Comparison of ENCODE assay signal across 18 cellular contexts in genomic region chr6:37550436-37550835, GRCh38. TPM values are rescaled to one million over a fixed set of nuclear protein-coding genes. Genes with fewer than 3 reads are reported as not detected.
DNase-seq lines count a peak whose midpoint lies in the region; ATAC-seq and TF ChIP-seq lines count a peak whose summit lies in the region.
"Had no signal": no experiment of that assay in that cellular context is flagged by ENCODE, and none has a peak within 500 bp of the region (broad histone marks: within the 10 kb centered on the region; RNA-seq: fewer than 3 reads in every experiment).

No MANE protein-coding gene starts in this region.

- H3K27me3 ChIP-seq in GM23248 (replicated peaks; ENCODE audit: insufficient read depth), result no peaks in the 10 kb centered on the region
- no peaks in the 10 kb centered on the region for H3K27me3 ChIP-seq in CD4-positive, alpha-beta memory T cell (ENCODE audit: insufficient read depth, low read length)

- intact Hi-C loops in sciatic nerve (cut with DNase I), result no loop called here
- intact Hi-C loops in CD4-positive, alpha-beta memory T cell (cut with micrococcal nuclease), result no loop called here

- no peaks in the 10 kb centered on the region for H3K9me2 ChIP-seq in GM23248 (ENCODE audit: insufficient read depth)

- H3K4me3 Mint-ChIP-seq in activated CD4-positive, alpha-beta memory T cell treated with anti-CD3 and anti-CD28 coated beads, Interleukin-2, amount 10 ng/mL, durations not matched to agents 7 days and 5 days, result no peak overlapping the region
- no peak overlapping the region for H3K4me3 Mint-ChIP-seq in CD4-positive, alpha-beta memory T cell
- H3K4me3 Mint-ChIP-seq: CD8-positive, alpha-beta T cell; naive thymus-derived CD4-positive, alpha-beta T cell had no signal

- H4K20me1 ChIP-seq in GM23248 (ENCODE audit: insufficient read depth), result no peaks in the 10 kb centered on the region

- H3F3A ChIP-seq in GM23248 (ENCODE audit: insufficient read depth), result peaks cover 9% of the 10 kb centered on the region

- no peaks in the 10 kb centered on the region for H3K9me3 ChIP-seq in GM23248 (ENCODE audit: low read depth)
- no peaks in the 10 kb centered on the region for H3K9me3 ChIP-seq in CD4-positive, alpha-beta memory T cell (ENCODE audit: control insufficient read depth in 1 of 2, low read length in 2 of 2)
- H3K9me3 ChIP-seq: transverse colon had no signal

- no peak overlapping the region for H3K27ac Mint-ChIP-seq in activated CD4-positive, alpha-beta memory T cell treated with anti-CD3 and anti-CD28 coated beads, Interleukin-2, amount 10 ng/mL, durations not matched to agents 7 days and 5 days
- H3K27ac Mint-ChIP-seq in CD4-positive, alpha-beta memory T cell, result peak overlapping the region in 1 of 7 donors; percentile 60
- H3K27ac Mint-ChIP-seq: CD8-positive, alpha-beta T cell had no signal

- POLR2A ChIA-PET in activated CD4-positive, alpha-beta memory T cell treated with anti-CD3 and anti-CD28 coated beads, Interleukin-2, amount 10 ng/mL, durations not matched to agents 7 days and 5 days (lab: Charles Lee), result no interaction called here
- POLR2A ChIA-PET in CD4-positive, alpha-beta memory T cell (lab: Charles Lee; ENCODE audit: partially characterized antibody), result interaction anchor here (1.2 kb wide), 1 partner anchor 33 kb away, joined by 3 read pairs; no protein-coding TSS in a partner anchor

- peaks cover 28% of the 10 kb centered on the region for H3K4me1 Mint-ChIP-seq in activated CD4-positive, alpha-beta memory T cell treated with anti-CD3 and anti-CD28 coated beads, Interleukin-2, amount 10 ng/mL, durations not matched to agents 7 days and 5 days
- peaks cover 21 to 52% (median 33%) of the 10 kb centered on the region in 4 donors for H3K4me1 Mint-ChIP-seq in CD4-positive, alpha-beta memory T cell

- H3K4me3 ChIP-seq in GM23248 (no peak overlapping the region), fibroblast of mammary gland (ENCODE audit: control insufficient read depth, low read depth, low read length) (no peak overlapping the region)
- no peak overlapping the region for H3K4me3 ChIP-seq in CD4-positive, alpha-beta memory T cell (ENCODE audit: low read length in 2 of 2)
- H3K4me3 ChIP-seq: transverse colon had no signal

- H3K27ac ChIP-seq in GM23248, result no peak overlapping the region
- H3K27ac ChIP-seq in CD4-positive, alpha-beta memory T cell (ENCODE audit: low read depth, low read length), result no peak overlapping the region
- H3K27ac ChIP-seq: epithelial cell of prostate, transverse colon, WERI-Rb-1 had no signal

- 75 to 77% methylated on average over 6 of the region's 6 CpGs for WGBS in GM23248 (ENCODE audit: low coverage in 1 of 2, low lambda C conversion rate in 2 of 2, missing lambda C conversion rate in 2 of 2), 2 experiments

- DNase-seq in GM23248 (peak; percentile 75), RPMI7951 (ENCODE audit: low read depth) (peak; percentile 67), fibroblast of mammary gland (ENCODE audit: low read depth) (peak; percentile 63), sciatic nerve (ENCODE audit: low spot score) (no peak)
- DNase-seq in activated CD4-positive, alpha-beta memory T cell treated with anti-CD3 and anti-CD28 coated beads, Interleukin-2, amount 10 ng/mL, durations not matched to agents 7 days and 5 days, result no peak
- DNase-seq in CD4-positive, alpha-beta memory T cell, result no peak
- DNase-seq: caudate nucleus; CD8-positive, alpha-beta T cell; left ventricle myocardium superior; naive thymus-derived CD4-positive, alpha-beta T cell; NCI-H1092; NCI-H226; stimulated activated CD4-positive, alpha-beta T cell treated with anti-CD3 and anti-CD28 coated beads, Interleukin-2, amount 100 ng/mL, for 24 hours; transverse colon; WERI-Rb-1 had no signal

- no peaks in the 10 kb centered on the region for H3K36me3 Mint-ChIP-seq in activated CD4-positive, alpha-beta memory T cell treated with anti-CD3 and anti-CD28 coated beads, Interleukin-2, amount 10 ng/mL, durations not matched to agents 7 days and 5 days (ENCODE audit: low read depth)
- no peaks in the 10 kb centered on the region for H3K36me3 Mint-ChIP-seq in CD4-positive, alpha-beta memory T cell
- H3K36me3 Mint-ChIP-seq: naive thymus-derived CD4-positive, alpha-beta T cell had no signal

- CTCF ChIA-PET in activated CD4-positive, alpha-beta memory T cell treated with anti-CD3 and anti-CD28 coated beads, Interleukin-2, amount 10 ng/mL, durations not matched to agents 7 days and 5 days (lab: Charles Lee), result no interaction called here
- CTCF ChIA-PET in CD4-positive, alpha-beta memory T cell (lab: Charles Lee; ENCODE audit: partially characterized antibody), result interaction anchor here (2.0 kb wide), 1 partner anchor 20 kb away, joined by 4 read pairs; no protein-coding TSS in a partner anchor

- ATAC-seq in sciatic nerve, result peak; percentile 34
- no peak for ATAC-seq in HG02970 (IDR thresholded peaks at IDR 0.05; ENCODE audit: low FRiP score, unreplicated experiment)
- ATAC-seq in GM19463 (IDR thresholded peaks at IDR 0.05; ENCODE audit: unreplicated experiment), result no peak
- ATAC-seq: CD8-positive, alpha-beta T cell; left ventricle myocardium superior; naive thymus-derived CD4-positive, alpha-beta T cell had no signal

- H3K79me2 ChIP-seq in GM23248 (ENCODE audit: insufficient read depth), result no peaks in the 10 kb centered on the region

- no peak overlapping the region for H3K4me2 ChIP-seq in GM23248 (ENCODE audit: unreplicated experiment)

- H3K36me3 ChIP-seq in GM23248 (ENCODE audit: low read depth), result no peaks in the 10 kb centered on the region
- no peaks in the 10 kb centered on the region for H3K36me3 ChIP-seq in CD4-positive, alpha-beta memory T cell (ENCODE audit: insufficient read depth, low read length)
- H3K36me3 ChIP-seq: transverse colon, WERI-Rb-1 had no signal

- TF ChIP-seq CTCF in fibroblast of mammary gland (conservative IDR thresholded peaks at IDR 0.05; ENCODE audit: control insufficient read depth, insufficient read depth, low read depth, low read length), result no peak

- in situ Hi-C loops in GM23248 (cut with MboI), result no loop called here

- no peaks in the 10 kb centered on the region for H3K9me3 Mint-ChIP-seq in activated CD4-positive, alpha-beta memory T cell treated with anti-CD3 and anti-CD28 coated beads, Interleukin-2, amount 10 ng/mL, durations not matched to agents 7 days and 5 days
- no peaks in the 10 kb centered on the region for H3K9me3 Mint-ChIP-seq in CD4-positive, alpha-beta memory T cell
- H3K9me3 Mint-ChIP-seq: CD8-positive, alpha-beta T cell; naive thymus-derived CD4-positive, alpha-beta T cell had no signal

- no peaks in the 10 kb centered on the region for H3K27me3 Mint-ChIP-seq in activated CD4-positive, alpha-beta memory T cell treated with anti-CD3 and anti-CD28 coated beads, Interleukin-2, amount 10 ng/mL, durations not matched to agents 7 days and 5 days
- H3K27me3 Mint-ChIP-seq in CD4-positive, alpha-beta memory T cell, result no peaks in the 10 kb centered on the region
- H3K27me3 Mint-ChIP-seq: naive thymus-derived CD4-positive, alpha-beta T cell had no signal

- H2AFZ ChIP-seq in GM23248, result no peak overlapping the region

- H3K4me1 ChIP-seq in GM23248 (ENCODE audit: insufficient read depth), result peaks cover 24% of the 10 kb centered on the region
- peaks cover 36% of the 10 kb centered on the region for H3K4me1 ChIP-seq in CD4-positive, alpha-beta memory T cell (ENCODE audit: insufficient read depth, low read length)
- H3K4me1 ChIP-seq: transverse colon had no signal

- H3K9ac ChIP-seq in GM23248, result no peak overlapping the region

RNA-seq across cellular contexts. Expression of gene CCDC167, which starts 50.7 kb away (rescaled TPM):
- 35.8 and 41.2 TPM in 2 replicates for total RNA-seq in GM23248 (2014; rRNA removed; shearing (Covaris generic))
- 48.1 and 51.0 TPM in 2 replicates for polyA plus RNA-seq in GM23248 (2016; fragmentation: Nextera tagmentation; extraction: Ambion mirVana)
- total RNA-seq in RPMI7951 (2014; rRNA removed; shearing (Covaris generic)), result 89.8 and 102 TPM in 2 replicates
- 10.4 TPM for total RNA-seq in sciatic nerve
- total RNA-seq in activated CD4-positive, alpha-beta memory T cell treated with anti-CD3 and anti-CD28 coated beads, Interleukin-2, amount 10 ng/mL, durations not matched to agents 7 days and 5 days, result 10 to 100 TPM; 52.2 to 55.0 TPM
- 10 to 100 TPM; 25.1 to 27.8 TPM for total RNA-seq in CD4-positive, alpha-beta memory T cell
- polyA plus RNA-seq in CD4-positive, alpha-beta memory T cell, result 100 to 1,000 TPM; 151 to 226 TPM

Comparison
In these comparisons a context has a peak if more than half of its experiments do, and no peak if none do; other contexts are left out.
1. DNase-seq: peak in GM23248 (single experiment), RPMI7951 (single experiment) and fibroblast of mammary gland (single experiment); none in sciatic nerve (single experiment), activated CD4-positive, alpha-beta memory T cell treated with anti-CD3 and anti-CD28 coated beads, Interleukin-2, amount 10 ng/mL, durations not matched to agents 7 days and 5 days (single experiment) and CD4-positive, alpha-beta memory T cell (0 of 5).